17 cellular contexts compared by ENCODE assay signal in the genomic region with DNA sequence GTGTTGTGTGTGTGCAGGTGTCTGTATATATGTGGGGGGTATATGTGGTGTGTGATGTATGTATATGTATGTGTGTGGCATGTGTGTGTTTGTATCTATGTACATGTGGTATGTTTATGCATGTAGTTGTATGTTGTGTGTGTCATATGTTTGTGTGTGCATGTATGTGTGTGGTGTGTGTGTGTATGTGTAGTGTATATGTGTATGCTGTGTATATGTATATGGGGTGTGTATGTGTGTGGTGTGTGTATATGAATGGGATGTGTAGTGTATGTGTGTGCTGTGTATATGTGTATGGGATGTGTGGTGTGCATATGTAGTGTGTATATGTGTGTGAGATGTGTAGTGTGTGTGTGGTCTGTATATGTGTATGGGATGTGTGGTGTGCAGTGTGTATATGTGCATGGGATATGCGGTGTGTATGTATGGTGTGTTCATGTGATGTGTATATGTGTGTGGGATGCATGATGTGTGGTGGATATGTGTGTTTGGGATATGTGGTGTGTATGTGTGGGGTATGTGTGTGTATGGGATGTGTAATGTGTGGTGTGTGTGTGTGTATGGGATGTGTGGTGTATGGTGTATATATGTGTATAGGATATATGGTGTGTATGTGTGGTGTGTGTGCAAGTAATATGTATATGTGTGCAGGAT. TPM values are rescaled to one million over a fixed set of nuclear protein-coding genes. Genes with fewer than 3 reads are reported as not detected.
A peak's percentile ranks its signal among the peaks of the same experiment; 100 is the strongest.
DNase-seq lines count a peak whose midpoint lies in the region; ATAC-seq and TF ChIP-seq lines count a peak whose summit lies in the region.
"Had no signal": no experiment of that assay in that cellular context is flagged by ENCODE, and none has a peak within 500 bp of the region (broad histone marks: within the 10 kb centered on the region; RNA-seq: fewer than 3 reads in every experiment).

No MANE protein-coding gene starts in this region.

- H3K27me3 ChIP-seq in Karpas-422 (ENCODE audit: low read length) (no peaks in the 10 kb centered on the region), spleen (replicated peaks in 1 of 7) (no peaks in the 10 kb centered on the region), sigmoid colon (peaks cover 0 to 4% (median 0%) of the 10 kb centered on the region in 3 donors)
- H3K27me3 ChIP-seq in effector memory CD4-positive, alpha-beta T cell (replicated peaks; ENCODE audit: control insufficient read depth, insufficient read depth, low read length, poor library complexity, severe bottlenecking), result no peaks in the 10 kb centered on the region

- no peak overlapping the region for H3K4me3 Mint-ChIP-seq in activated naive CD4-positive, alpha-beta T cell treated with anti-CD3 and anti-CD28 coated beads for 36 hours

- no peak for TF ChIP-seq CTCF in spleen (IDR thresholded peaks at IDR 0.05 in 8 of 11, conservative IDR thresholded peaks at IDR 0.05 in 3 of 11)
- TF ChIP-seq CTCF in sigmoid colon (IDR thresholded peaks at IDR 0.05), result no peak

- H3K27ac Mint-ChIP-seq in activated naive CD4-positive, alpha-beta T cell treated with anti-CD3 and anti-CD28 coated beads for 36 hours, result no peak overlapping the region

- TF ChIP-seq POLR2A in spleen (IDR thresholded peaks at IDR 0.05) (no peak), sigmoid colon (IDR thresholded peaks at IDR 0.05) (no peak)

- no peaks in the 10 kb centered on the region for H4K20me1 ChIP-seq in Karpas-422 (ENCODE audit: insufficient read depth, low read depth, low read length)

- H3K36me3 Mint-ChIP-seq in activated naive CD4-positive, alpha-beta T cell treated with anti-CD3 and anti-CD28 coated beads for 36 hours (ENCODE audit: low read depth), result peaks cover 61% of the 10 kb centered on the region

- peaks cover 23% of the 10 kb centered on the region for H3K36me3 ChIP-seq in Karpas-422 (ENCODE audit: insufficient read depth, low read length)
- H3K36me3 ChIP-seq in effector memory CD4-positive, alpha-beta T cell (ENCODE audit: control insufficient read depth, insufficient read depth, low read length), result peaks cover 6% of the 10 kb centered on the region
- peaks cover 0 to 50% (median 0%) of the 10 kb centered on the region in 6 donors for H3K36me3 ChIP-seq in spleen
- no peaks in the 10 kb centered on the region for H3K36me3 ChIP-seq in sigmoid colon

- no peaks in the 10 kb centered on the region for H3K9me3 Mint-ChIP-seq in activated naive CD4-positive, alpha-beta T cell treated with anti-CD3 and anti-CD28 coated beads for 36 hours

- H3K4me3 ChIP-seq in Karpas-422 (ENCODE audit: low read length) (no peak overlapping the region), spleen (peak overlapping the region in 1 of 8 donors; percentile 31), sigmoid colon (no peak overlapping the region)
- H3K4me3 ChIP-seq in effector memory CD4-positive, alpha-beta T cell (ENCODE audit: insufficient read depth, low read depth, low read length, poor library complexity, severe bottlenecking), result peak overlapping the region; percentile 13

- CTCF ChIA-PET in activated naive CD4-positive, alpha-beta T cell treated with anti-CD3 and anti-CD28 coated beads for 36 hours (lab: Charles Lee), result interaction anchor here (4.5 kb wide), 1 partner anchor 128 kb away, joined by 24 read pairs; no protein-coding TSS in a partner anchor

- no peak for ATAC-seq in HG03039 (IDR thresholded peaks at IDR 0.05; ENCODE audit: unreplicated experiment)
- ATAC-seq: HCT116 had no signal

- DNase-seq in activated naive CD4-positive, alpha-beta T cell treated with anti-CD3 and anti-CD28 coated beads for 36 hours, result peak; percentile 6
- DNase-seq in activated naive CD4-positive, alpha-beta T cell treated with Interleukin-2 at 50 U/mL for 16 hours, result no peak
- DNase-seq in Karpas-422 (no peak), spleen (no peak), HuH-7.5 (ENCODE audit: low spot score) (no peak), sigmoid colon (no peak)
- DNase-seq in effector memory CD4-positive, alpha-beta T cell, result no peak
- DNase-seq: EL, NCI-H1417, NCI-H2029, NCI-H510A, SW 1271 had no signal

- H3K79me2 ChIP-seq in Karpas-422 (ENCODE audit: low read length), result peaks cover 99% of the 10 kb centered on the region

- peaks cover 100% of the 10 kb centered on the region for H3K4me1 ChIP-seq in Karpas-422 (ENCODE audit: low read length)
- H3K4me1 ChIP-seq in effector memory CD4-positive, alpha-beta T cell (ENCODE audit: control insufficient read depth, insufficient read depth, low read length, poor library complexity, severe bottlenecking), result peaks cover 98% of the 10 kb centered on the region
- H3K4me1 ChIP-seq in spleen, result peaks cover 73 to 100% (median 98%) of the 10 kb centered on the region in 6 donors
- H3K4me1 ChIP-seq in sigmoid colon, result no peaks in the 10 kb centered on the region

- no peaks in the 10 kb centered on the region for H3K4me1 Mint-ChIP-seq in activated naive CD4-positive, alpha-beta T cell treated with anti-CD3 and anti-CD28 coated beads for 36 hours (ENCODE audit: low read depth)

- intact Hi-C loops in activated naive CD4-positive, alpha-beta T cell treated with anti-CD3 and anti-CD28 coated beads for 36 hours (cut with micrococcal nuclease), result loop anchor here (5.0 kb wide), 1 partner anchor 113 kb away; no protein-coding TSS in a partner anchor
- intact Hi-C loops in spleen (cut with DNase I; ENCODE audit: low total_unique reads), result no loop called here
- intact Hi-C loops in sigmoid colon (cut with DNase I), result no loop called here

- peak overlapping the region; percentile 37 for H3K4me2 ChIP-seq in Karpas-422 (ENCODE audit: low read depth, low read length, poor library complexity, severe bottlenecking)
- H3K4me2 ChIP-seq: KMS-11 had no signal

- 91 to 97% (median 93%) methylated on average over 1 of the region's 1 CpG for WGBS in spleen, 5 donors
- 93 to 94% methylated on average over 1 of the region's 1 CpG for WGBS in sigmoid colon, 2 donors

- no peak for TF ChIP-seq EP300 in sigmoid colon (IDR thresholded peaks at IDR 0.05)

- H3K9ac ChIP-seq in Karpas-422 (ENCODE audit: low read length), result no peak overlapping the region
- H3K9ac ChIP-seq: KMS-11 had no signal

- H3K27ac ChIP-seq in Karpas-422 (ENCODE audit: low read length) (no peak overlapping the region), spleen (peak overlapping the region; percentile 51 to 92 (median 82)), sigmoid colon (no peak overlapping the region)
- peak overlapping the region; percentile 94 for H3K27ac ChIP-seq in effector memory CD4-positive, alpha-beta T cell (ENCODE audit: insufficient read depth, low read length, poor library complexity, severe bottlenecking)
- H3K27ac ChIP-seq: KMS-11 had no signal

- H3K9me3 ChIP-seq in Karpas-422 (ENCODE audit: low read length) (no peaks in the 10 kb centered on the region), spleen (no peaks in the 10 kb centered on the region), sigmoid colon (no peaks in the 10 kb centered on the region)
- no peaks in the 10 kb centered on the region for H3K9me3 ChIP-seq in effector memory CD4-positive, alpha-beta T cell (ENCODE audit: control insufficient read depth, low read length)

- no peaks in the 10 kb centered on the region for H3K9me2 ChIP-seq in Karpas-422 (replicated peaks; ENCODE audit: insufficient read depth, low read length)

- no peaks in the 10 kb centered on the region for H3K27me3 Mint-ChIP-seq in activated naive CD4-positive, alpha-beta T cell treated with anti-CD3 and anti-CD28 coated beads for 36 hours (ENCODE audit: low read depth)

- no peak overlapping the region for H2AFZ ChIP-seq in Karpas-422 (ENCODE audit: low read length)

RNA-seq across cellular contexts. Expression of gene IKZF1, which starts 30.0 kb away (rescaled TPM):
- 100 to 1,000 TPM; 213 to 226 TPM for total RNA-seq in activated naive CD4-positive, alpha-beta T cell treated with anti-CD3 and anti-CD28 coated beads for 36 hours
- total RNA-seq in Karpas-422 (2014; rRNA removed; shearing (Covaris generic); ENCODE audit: low replicate concordance), result 117 and 118 TPM in 2 replicates
- 100 to 1,000 TPM; 212 to 389 (median 260) TPM for total RNA-seq in spleen
- polyA plus RNA-seq in spleen, result 10 to 100 TPM; 36.4 to 39.2 (median 37.9) TPM
- 10 to 100 TPM in 1 of 4 donors, 1 to 10 TPM in 3; 5.5 to 20.5 (median 7.6) TPM for total RNA-seq in sigmoid colon
- 10 to 100 TPM in 1 of 3 donors, 1 to 10 TPM in 2; 1.8 to 29.9 (median 1.8) TPM for polyA plus RNA-seq in sigmoid colon
- total RNA-seq: A172, RPMI7951 had no signal

Comparison
In these comparisons a context has a peak if more than half of its experiments do, and no peak if none do; other contexts are left out.
1. H3K27ac ChIP-seq: peak in effector memory CD4-positive, alpha-beta T cell (single experiment) and spleen (8 of 8); none in Karpas-422 (single experiment) and sigmoid colon (0 of 4).